ENCODE assay signal across 15 cellular contexts in the genomic region with DNA sequence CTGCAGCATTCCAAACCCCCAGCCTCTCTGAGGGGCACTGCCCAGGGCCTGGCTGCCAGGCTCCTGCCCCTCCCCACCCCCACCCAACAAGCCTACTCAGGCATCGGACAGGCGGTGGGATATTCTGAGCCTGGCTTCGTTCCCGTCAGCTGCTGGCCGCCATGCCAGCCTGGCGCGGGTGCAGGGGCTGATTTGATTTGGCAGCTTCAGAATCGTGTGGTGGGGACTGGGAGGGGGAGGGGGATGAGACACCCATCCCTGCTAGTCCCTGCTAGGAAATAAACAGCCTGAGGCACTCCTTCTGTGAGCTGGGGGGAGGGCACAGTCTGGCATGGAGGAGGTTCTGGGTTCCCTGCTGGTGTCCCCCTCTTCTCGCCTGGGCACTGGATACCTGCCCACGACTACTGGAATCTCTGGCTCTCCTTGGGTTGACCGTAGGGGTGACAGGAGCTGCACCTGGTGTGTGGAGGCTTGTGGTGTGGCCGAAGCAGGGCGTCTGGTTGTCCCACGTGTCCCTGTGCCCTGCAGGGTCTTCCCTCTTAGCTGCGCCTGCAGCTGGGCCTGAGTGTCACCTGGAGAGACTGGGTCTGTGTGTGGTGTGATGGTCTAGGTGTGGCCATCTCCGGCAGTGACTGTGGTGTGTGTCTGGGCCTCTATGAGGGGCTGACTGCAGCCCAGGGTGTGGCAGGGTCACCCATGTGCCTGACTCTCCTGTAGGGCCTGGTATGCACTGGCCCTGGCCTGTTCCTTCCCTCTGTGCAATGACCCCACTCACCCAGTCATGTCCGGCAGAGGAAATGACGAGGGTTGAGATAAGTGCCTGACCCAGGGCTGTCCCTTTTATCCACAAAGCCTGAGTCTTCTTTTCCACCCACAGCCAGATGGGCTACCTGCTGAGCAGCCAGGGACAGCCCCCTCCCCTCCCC. TPM values are rescaled to one million over a fixed set of nuclear protein-coding genes. Genes with fewer than 3 reads are reported as not detected.
A peak's percentile ranks its signal among the peaks of the same experiment; 100 is the strongest.
DNase-seq lines count a peak whose midpoint lies in the region; ATAC-seq and TF ChIP-seq lines count a peak whose summit lies in the region.
"Had no signal": no experiment of that assay in that cellular context is flagged by ENCODE, and none has a peak within 500 bp of the region (broad histone marks: within the 10 kb centered on the region; RNA-seq: fewer than 3 reads in every experiment).

No MANE protein-coding gene starts in this region.

- H3K36me3 ChIP-seq in right lobe of liver (no peaks in the 10 kb centered on the region), transverse colon (no peaks in the 10 kb centered on the region)
- H3K36me3 ChIP-seq: SJCRH30, tibial artery had no signal

- no peak for TF ChIP-seq EP300 in transverse colon (IDR thresholded peaks at IDR 0.05; ENCODE audit: low read depth)

- H3K9me3 ChIP-seq in right lobe of liver (no peaks in the 10 kb centered on the region), transverse colon (no peaks in the 10 kb centered on the region)
- H3K9me3 ChIP-seq: SJCRH30, tibial artery had no signal

- H3K27ac ChIP-seq in cingulate gyrus (ENCODE audit: low read depth, low read length), result peak overlapping the region; percentile 72
- H3K27ac ChIP-seq in right lobe of liver, result peak overlapping the region in 2 of 3 donors; percentile 43 to 70
- H3K27ac ChIP-seq in transverse colon, result peak overlapping the region; percentile 68 to 87 (median 82)
- H3K27ac ChIP-seq: SJCRH30 had no signal

- H3K4me1 ChIP-seq in right lobe of liver (no peaks in the 10 kb centered on the region), transverse colon (peaks cover 24 to 46% (median 33%) of the 10 kb centered on the region in 4 donors)

- H3K4me3 ChIP-seq in right lobe of liver, result no peak overlapping the region
- no peak overlapping the region for H3K4me3 ChIP-seq in transverse colon
- H3K4me3 ChIP-seq: SJCRH30, tibial artery had no signal

- TF ChIP-seq CTCF in right lobe of liver (IDR thresholded peaks at IDR 0.05) (no peak), transverse colon (IDR thresholded peaks at IDR 0.05) (no peak), GM13977 (IDR thresholded peaks at IDR 0.05; ENCODE audit: extremely low read depth, insufficient read depth, missing control alignments) (no peak)

- DNase-seq in NCI-H1417 (lab: John Stamatoyannopoulos, UW) (peak in 2 of 3 experiments; percentile 46 to 62), NCI-H1417 treated with DMSO at 0.1 percent for 48 hours (lab: John Stamatoyannopoulos, UW) (no peak), right lobe of liver (peak in 1 of 3 donors; percentile 42), transverse colon (no peak), GM13977 (ENCODE audit: low spot score) (no peak), GM03348 (ENCODE audit: low spot score) (no peak)
- DNase-seq: activated CD8-positive, alpha-beta T cell treated with anti-CD3 and anti-CD28 coated beads, Interleukin-2, amount 10 ng/mL, durations not matched to agents 7 days and 5 days; amniotic stem cell; glutamatergic neuron; HFFc6; naive thymus-derived CD4-positive, alpha-beta T cell had no signal

- in situ Hi-C loops in transverse colon (cut with MboI; ENCODE audit: low pct_ligation_motif_present in 1 of 4, low pct_unique_long_range_greater_than_20kb in 1 of 4, low sequenced_read_pairs in 3 of 4), result no loop called here
- in situ Hi-C loops in GM13977 (cut with MboI; ENCODE audit: low pct_unique_long_range_greater_than_20kb, low sequenced_read_pairs, unreplicated experiment), result no loop called here

- ATAC-seq in right lobe of liver (peak; percentile 66 to 77 (median 70)), GM19035 (IDR thresholded peaks at IDR 0.05; ENCODE audit: unreplicated experiment) (no peak)
- ATAC-seq: activated CD8-positive, alpha-beta T cell treated with anti-CD3 and anti-CD28 coated beads, Interleukin-2, amount 10 ng/mL, durations not matched to agents 7 days and 5 days; naive thymus-derived CD4-positive, alpha-beta T cell had no signal

- TF ChIP-seq POLR2A in right lobe of liver (IDR thresholded peaks at IDR 0.05) (no peak), transverse colon (IDR thresholded peaks at IDR 0.05) (no peak)

- no CpG with 5 or more reads among the region's 18 CpGs for WGBS in right lobe of liver (ENCODE audit: insufficient coverage, low coverage, low lambda C conversion rate, missing lambda C conversion rate)
- WGBS in transverse colon (ENCODE audit: low coverage in 1 of 2), 2 donors, result 67% methylated on average over 18 of the region's 18 CpGs; no CpG with 5 or more reads in 1 of the 2 donors

- intact Hi-C loops in right lobe of liver (cut with DNase I), result no loop called here
- intact Hi-C loops in transverse colon (cut with DNase I; ENCODE audit: low total_unique reads), result no loop called here

- H3K27me3 ChIP-seq in right lobe of liver (no peaks in the 10 kb centered on the region), transverse colon (no peaks in the 10 kb centered on the region)

RNA-seq across cellular contexts. Expression of gene PDE2A, which starts 42.2 kb away (rescaled TPM):
- total RNA-seq in right lobe of liver, result 10 to 100 TPM; 11.2 to 46.3 (median 22.8) TPM
- total RNA-seq in transverse colon, result 10 to 100 TPM in 3 of 4 donors, 1 to 10 TPM in 1; 6.6 to 41.9 (median 17.1) TPM

Comparison
In these comparisons a context has a peak if more than half of its experiments do, and no peak if none do; other contexts are left out.
1. DNase-seq: peak in NCI-H1417 (2 of 3); none in NCI-H1417 treated with DMSO at 0.1 percent for 48 hours (single experiment), transverse colon (single experiment), GM13977 (single experiment) and GM03348 (single experiment).
2. Peak in every context shown above with its lines, with median percentiles within 50 percentile points of each other: H3K27ac ChIP-seq.